ENCODE assay signal across 33 cellular contexts in the genomic region with DNA sequence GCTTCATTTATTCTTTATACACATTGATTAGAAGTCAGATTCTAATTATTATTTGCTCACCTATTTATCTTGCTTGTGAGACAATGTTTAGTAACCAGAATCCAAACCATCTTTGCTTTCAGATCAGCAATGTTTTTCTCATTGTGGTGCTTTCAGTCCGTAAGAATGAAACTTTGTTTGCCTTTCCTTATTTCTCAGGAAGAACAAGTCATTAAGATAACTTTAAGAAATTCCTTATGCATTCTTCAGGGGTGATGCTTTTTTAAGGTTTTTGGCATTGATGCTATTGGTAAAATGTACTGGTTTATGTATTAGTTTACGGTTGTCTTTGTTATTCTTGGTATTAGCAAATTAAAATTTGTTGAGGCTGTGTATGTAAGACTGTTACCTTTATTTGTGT.
A peak's percentile ranks its signal among the peaks of the same experiment; 100 is the strongest.
DNase-seq lines count a peak whose midpoint lies in the region; ATAC-seq and TF ChIP-seq lines count a peak whose summit lies in the region.
"Had no signal": no experiment of that assay in that cellular context is flagged by ENCODE, and none has a peak within 500 bp of the region (broad histone marks: within the 10 kb centered on the region; RNA-seq: fewer than 3 reads in every experiment).

No MANE protein-coding gene starts in this region.

- peak; percentile 23 for DNase-seq in HS-5 (ENCODE audit: low read depth)
- DNase-seq in brain microvascular endothelial cell = peak; percentile 39
- peak; percentile 1 for DNase-seq in iris pigment epithelial cell (ENCODE audit: low read depth)
- no peak for DNase-seq in NCI-H2171 (lab: John Stamatoyannopoulos, UW)
- DNase-seq in CD8-positive, alpha-beta memory T cell = no peak
- DNase-seq: activated CD4-positive, alpha-beta T cell treated with anti-CD3 and anti-CD28 coated beads, Interleukin-2, amount 50 U/mL, for 4 hours; activated CD8-positive, alpha-beta memory T cell treated with anti-CD3 and anti-CD28 coated beads, Interleukin-2, amount 10 ng/mL, durations not matched to agents 7 days and 5 days; activated gamma-delta T cell; activated naive CD8-positive, alpha-beta T cell treated with anti-CD3 and anti-CD28 coated beads for 36 hours; activated T-cell treated with anti-CD3 and anti-CD28 coated beads, Interleukin-2, amount 50 U/mL, for 4 hours; CD4-positive, alpha-beta T cell; central memory CD4-positive, alpha-beta T cell; dorsolateral prefrontal cortex; KG1; left ventricle myocardium inferior; mesendoderm; NCI-H1105 treated with DMSO at 0.1 percent for 48 hours; NCI-H2081; NCI-H2227 treated with DMSO at 0.1 percent for 48 hours; NCI-H526; posterior cingulate gyrus; right cardiac atrium; stimulated activated CD4-positive, alpha-beta T cell treated with anti-CD3 and anti-CD28 coated beads, Interleukin-12 subunit alpha, Interleukin-12 subunit beta, amount 100 ng/mL, for 4 hours; stimulated activated CD4-positive, alpha-beta T cell treated with anti-CD3 and anti-CD28 coated beads, Interleukin-4, amount 100 ng/mL, for 1 hour; stomach; T-helper 17 cell; uterus had no signal

- H3K9me3 Mint-ChIP-seq in CD8-positive, alpha-beta memory T cell = peaks cover 0 to 2% (median 0%) of the 10 kb centered on the region in 5 donors
- H3K9me3 Mint-ChIP-seq: activated naive CD8-positive, alpha-beta T cell treated with anti-CD3 and anti-CD28 coated beads for 36 hours had no signal

- in situ Hi-C loops in brain microvascular endothelial cell (cut with HindIII; ENCODE audit: low pct_ligation_motif_present, low sequenced_read_pairs) = no loop called here

- peak overlapping the region; percentile 30 for H3K27ac ChIP-seq in ACC112 (ENCODE audit: low read depth, low read length)
- peak overlapping the region; percentile 77 for H3K27ac ChIP-seq in brain microvascular endothelial cell
- H3K27ac ChIP-seq in CD8-positive, alpha-beta memory T cell (ENCODE audit: low read depth, low read length) = no peak overlapping the region
- H3K27ac ChIP-seq: ascending aorta, dorsolateral prefrontal cortex, left ventricle myocardium inferior, stomach, uterus had no signal

- H3K27ac Mint-ChIP-seq in CD8-positive, alpha-beta memory T cell = no peak overlapping the region
- H3K27ac Mint-ChIP-seq: activated CD8-positive, alpha-beta memory T cell treated with anti-CD3 and anti-CD28 coated beads, Interleukin-2, amount 10 ng/mL, durations not matched to agents 7 days and 5 days; activated naive CD8-positive, alpha-beta T cell treated with anti-CD3 and anti-CD28 coated beads for 36 hours; CD4-positive, alpha-beta T cell; T-helper 17 cell had no signal

- no peaks in the 10 kb centered on the region for H3K27me3 Mint-ChIP-seq in CD8-positive, alpha-beta memory T cell
- H3K27me3 Mint-ChIP-seq: activated naive CD8-positive, alpha-beta T cell treated with anti-CD3 and anti-CD28 coated beads for 36 hours; CD4-positive, alpha-beta T cell; T-helper 17 cell had no signal

- ATAC-seq in HG03095 (IDR thresholded peaks at IDR 0.05; ENCODE audit: unreplicated experiment) (no peak), GM18909 (IDR thresholded peaks at IDR 0.05; ENCODE audit: poor library complexity, unreplicated experiment) (no peak)
- ATAC-seq: activated CD8-positive, alpha-beta memory T cell treated with anti-CD3 and anti-CD28 coated beads, Interleukin-2, amount 10 ng/mL, durations not matched to agents 7 days and 5 days; activated T-cell treated with anti-CD3 and anti-CD28 coated beads, Interleukin-2, amount 50 U/mL, for 4 hours; GM12878; right cardiac atrium; Right ventricle myocardium inferior; T-helper 17 cell had no signal

- H3K9me3 ChIP-seq in CD8-positive, alpha-beta memory T cell (ENCODE audit: low read length) = no peaks in the 10 kb centered on the region
- H3K9me3 ChIP-seq: uterus had no signal

- H3K27me3 ChIP-seq in ACC112 (ENCODE audit: insufficient read depth, low read length) = no peaks in the 10 kb centered on the region
- no peaks in the 10 kb centered on the region for H3K27me3 ChIP-seq in brain microvascular endothelial cell (replicated peaks)
- H3K27me3 ChIP-seq in CD8-positive, alpha-beta memory T cell (ENCODE audit: insufficient read depth, low read length, poor library complexity, severe bottlenecking) = no peaks in the 10 kb centered on the region
- H3K27me3 ChIP-seq: ascending aorta, dorsolateral prefrontal cortex, stomach, uterus had no signal

- H3K4me1 ChIP-seq in ACC112 (ENCODE audit: control insufficient read depth, insufficient read depth, low read length, unreplicated experiment) = peaks cover 20% of the 10 kb centered on the region
- H3K4me1 ChIP-seq in CD8-positive, alpha-beta memory T cell (ENCODE audit: insufficient read depth, low read length) = no peaks in the 10 kb centered on the region
- H3K4me1 ChIP-seq: ascending aorta, left ventricle myocardium inferior, stomach, uterus had no signal

- no peaks in the 10 kb centered on the region for H3K4me1 Mint-ChIP-seq in CD8-positive, alpha-beta memory T cell
- H3K4me1 Mint-ChIP-seq: activated CD8-positive, alpha-beta memory T cell treated with anti-CD3 and anti-CD28 coated beads, Interleukin-2, amount 10 ng/mL, durations not matched to agents 7 days and 5 days; activated naive CD8-positive, alpha-beta T cell treated with anti-CD3 and anti-CD28 coated beads for 36 hours; T-helper 17 cell had no signal

- no peaks in the 10 kb centered on the region for H3K79me2 ChIP-seq in ACC112 (ENCODE audit: control insufficient read depth, insufficient read depth, low read length, unreplicated experiment)

- H3K36me3 ChIP-seq in ACC112 (ENCODE audit: insufficient read depth, low read length) (no peaks in the 10 kb centered on the region), brain microvascular endothelial cell (replicated peaks) (no peaks in the 10 kb centered on the region)
- H3K36me3 ChIP-seq in CD8-positive, alpha-beta memory T cell (ENCODE audit: insufficient read depth, low read length) = no peaks in the 10 kb centered on the region
- H3K36me3 ChIP-seq: ascending aorta, left ventricle myocardium inferior, stomach, uterus had no signal

- CTCF ChIA-PET in CD8-positive, alpha-beta memory T cell (lab: Charles Lee) = no interaction called here

- no peak for TF ChIP-seq CTCF in brain microvascular endothelial cell (IDR thresholded peaks at IDR 0.05; ENCODE audit: low read depth, low read length, missing control alignments)

- H2AFZ ChIP-seq in ACC112 (ENCODE audit: low read length, unreplicated experiment) = peak overlapping the region; percentile 35

- no peak overlapping the region for H3K4me3 Mint-ChIP-seq in CD8-positive, alpha-beta memory T cell
- H3K4me3 Mint-ChIP-seq: activated CD8-positive, alpha-beta memory T cell treated with anti-CD3 and anti-CD28 coated beads, Interleukin-2, amount 10 ng/mL, durations not matched to agents 7 days and 5 days; activated naive CD8-positive, alpha-beta T cell treated with anti-CD3 and anti-CD28 coated beads for 36 hours; activated T-cell treated with anti-CD3 and anti-CD28 coated beads, Interleukin-2, amount 50 U/mL, for 4 hours; CD4-positive, alpha-beta T cell; T-helper 17 cell had no signal

- no peaks in the 10 kb centered on the region for H3K36me3 Mint-ChIP-seq in CD8-positive, alpha-beta memory T cell
- H3K36me3 Mint-ChIP-seq: activated CD8-positive, alpha-beta memory T cell treated with anti-CD3 and anti-CD28 coated beads, Interleukin-2, amount 10 ng/mL, durations not matched to agents 7 days and 5 days; activated naive CD8-positive, alpha-beta T cell treated with anti-CD3 and anti-CD28 coated beads for 36 hours had no signal

- H3K4me3 ChIP-seq in ACC112 (ENCODE audit: low read depth, low read length) (peak overlapping the region; percentile 2; the same call in 1 of the 2 replicates), brain microvascular endothelial cell (ENCODE audit: low read depth, low read length) (no peak overlapping the region)
- no peak overlapping the region for H3K4me3 ChIP-seq in CD8-positive, alpha-beta memory T cell (ENCODE audit: low read length)
- H3K4me3 ChIP-seq: ascending aorta, dorsolateral prefrontal cortex, GM12878, left ventricle myocardium inferior, stomach, uterus had no signal

- POLR2A ChIA-PET in CD8-positive, alpha-beta memory T cell (lab: Charles Lee) = no interaction called here

Comparison
In these comparisons a context has a peak if more than half of its experiments do, and no peak if none do; other contexts are left out.
1. DNase-seq: peak in HS-5 (single experiment), brain microvascular endothelial cell (single experiment) and iris pigment epithelial cell (single experiment); none in NCI-H2171 (single experiment) and CD8-positive, alpha-beta memory T cell (0 of 5).